ENCODE assay signal across 10 cellular contexts in genomic region chr1:26861889-26862371, GRCh38. TPM values are rescaled to one million over a fixed set of nuclear protein-coding genes. Genes with fewer than 3 reads are reported as not detected.
DNase-seq lines count a peak whose midpoint lies in the region; ATAC-seq, FAIRE-seq and TF ChIP-seq lines count a peak whose summit lies in the region.
"Had no signal": no experiment of that assay in that cellular context is flagged by ENCODE, and none has a peak within 500 bp of the region (broad histone marks: within the 10 kb centered on the region; RNA-seq: fewer than 3 reads in every experiment).

No MANE protein-coding gene starts in this region.

- H3K27ac ChIP-seq in MM.1S (ENCODE audit: low read length) = no peak overlapping the region

- H3K36me3 ChIP-seq in MM.1S (replicated peaks; ENCODE audit: insufficient read depth, low read length) (no peaks in the 10 kb centered on the region), bronchial epithelial cell (ENCODE audit: control insufficient read depth, insufficient read depth, low read length) (peaks cover 11% of the 10 kb centered on the region)

- no peaks in the 10 kb centered on the region for H3K79me2 ChIP-seq in MM.1S (ENCODE audit: low read length)

- H3K4me3 ChIP-seq in MM.1S (ENCODE audit: low read length) (no peak overlapping the region), bronchial epithelial cell (ENCODE audit: low read depth, low read length) (no peak overlapping the region)

- H3K9ac ChIP-seq in MM.1S (ENCODE audit: low read length) = peak overlapping the region; percentile 35; the same call in 1 of the 2 replicates

- H3F3A ChIP-seq in MM.1S (ENCODE audit: insufficient read depth, low read length) = peaks cover 39% of the 10 kb centered on the region

- peaks cover 22% of the 10 kb centered on the region for H3K4me1 Mint-ChIP-seq in nephron

- ATAC-seq in HG03097 (IDR thresholded peaks at IDR 0.05; ENCODE audit: low FRiP score, unreplicated experiment) (no peak), GM19397 (IDR thresholded peaks at IDR 0.05; ENCODE audit: unreplicated experiment) (no peak)

- H3K4me2 ChIP-seq in MM.1S (ENCODE audit: low read depth, low read length) = peak overlapping the region; percentile 96; the same call in 1 of the 2 replicates

- FAIRE-seq in bronchial epithelial cell (lab: Jason Lieb, UNC) = peak; percentile 70

- H3K27me3 ChIP-seq in MM.1S (replicated peaks; ENCODE audit: insufficient read depth, low read length) (no peaks in the 10 kb centered on the region), bronchial epithelial cell (ENCODE audit: control insufficient read depth, insufficient read depth, low read length) (no peaks in the 10 kb centered on the region)

- peak overlapping the region in 2 of 3 experiments; percentile 42 to 63 for H3K27ac Mint-ChIP-seq in nephron

- H3K4me3 Mint-ChIP-seq in nephron = peak overlapping the region; percentile 47 to 84 (median 79)

- H3K27me3 Mint-ChIP-seq in nephron (ENCODE audit: low read depth) = peaks cover 4% of the 10 kb centered on the region

- peaks cover 19% of the 10 kb centered on the region for H3K4me1 ChIP-seq in MM.1S (ENCODE audit: low read length)

- TF ChIP-seq CTCF in MM.1S (IDR thresholded peaks at IDR 0.05; ENCODE audit: low read length) (no peak), bronchial epithelial cell (IDR thresholded peaks at IDR 0.05; ENCODE audit: insufficient read depth, low read length, severe bottlenecking) (no peak), nephron (IDR thresholded peaks at IDR 0.05; ENCODE audit: unreplicated experiment in 3 of 3) (no peak)

- no peaks in the 10 kb centered on the region for H3K36me3 Mint-ChIP-seq in nephron (ENCODE audit: low read depth)

- H3K9me2 ChIP-seq in MM.1S (replicated peaks; ENCODE audit: insufficient read depth, low read length) = no peaks in the 10 kb centered on the region

- DNase-seq in COR-L47 (lab: John Stamatoyannopoulos, UW) (peak; percentile 9), MM.1S (no peak), bronchial epithelial cell (ENCODE audit: low read depth) (peak; percentile 88), NCI-H128 (lab: John Stamatoyannopoulos, UW; ENCODE audit: unreplicated experiment) (no peak)
- no peak for DNase-seq in stimulated activated CD4-positive, alpha-beta T cell treated with anti-CD3 and anti-CD28 coated beads, Interleukin-2, amount 100 ng/mL, for 24 hours
- DNase-seq: NCI-H1694, retina had no signal

- no peaks in the 10 kb centered on the region for H3K9me3 ChIP-seq in MM.1S (replicated peaks; ENCODE audit: insufficient read depth, low read length)

- H2AFZ ChIP-seq in MM.1S (ENCODE audit: low read length) = peak overlapping the region; percentile 49; the same call in 1 of the 2 replicates

- H4K20me1 ChIP-seq in MM.1S (ENCODE audit: insufficient read depth, low read length) = no peaks in the 10 kb centered on the region

- H3K9me3 Mint-ChIP-seq in nephron = no peaks in the 10 kb centered on the region

RNA-seq across cellular contexts. Expression of gene SFN, which starts 1.0 kb away (rescaled TPM):
- total RNA-seq in bronchial epithelial cell = 465 and 1,125 TPM in 2 replicates

RNA-seq across cellular contexts. Expression of gene GPN2, which starts 28.2 kb away (rescaled TPM):
- total RNA-seq in bronchial epithelial cell = 8.7 and 9.2 TPM in 2 replicates

RNA-seq across cellular contexts. Expression of gene ZDHHC18, which starts 35.4 kb away (rescaled TPM):
- 5.0 and 6.1 TPM in 2 replicates for total RNA-seq in bronchial epithelial cell

RNA-seq across cellular contexts. Expression of gene GPATCH3, which starts 38.3 kb away (rescaled TPM):
- 7.6 and 11.8 TPM in 2 replicates for total RNA-seq in bronchial epithelial cell

RNA-seq across cellular contexts. Expression of gene NR0B2, which starts 51.8 kb away (rescaled TPM):
- total RNA-seq in bronchial epithelial cell = not detected in 2 replicates

Comparison
In these comparisons a context has a peak if more than half of its experiments do, and no peak if none do; other contexts are left out.
1. DNase-seq: peak in COR-L47 (single experiment) and bronchial epithelial cell (single experiment); none in MM.1S (single experiment), NCI-H128 (single experiment) and stimulated activated CD4-positive, alpha-beta T cell treated with anti-CD3 and anti-CD28 coated beads, Interleukin-2, amount 100 ng/mL, for 24 hours (0 of 2).